ENCODE assay signal across 23 cellular contexts in the genomic region with DNA sequence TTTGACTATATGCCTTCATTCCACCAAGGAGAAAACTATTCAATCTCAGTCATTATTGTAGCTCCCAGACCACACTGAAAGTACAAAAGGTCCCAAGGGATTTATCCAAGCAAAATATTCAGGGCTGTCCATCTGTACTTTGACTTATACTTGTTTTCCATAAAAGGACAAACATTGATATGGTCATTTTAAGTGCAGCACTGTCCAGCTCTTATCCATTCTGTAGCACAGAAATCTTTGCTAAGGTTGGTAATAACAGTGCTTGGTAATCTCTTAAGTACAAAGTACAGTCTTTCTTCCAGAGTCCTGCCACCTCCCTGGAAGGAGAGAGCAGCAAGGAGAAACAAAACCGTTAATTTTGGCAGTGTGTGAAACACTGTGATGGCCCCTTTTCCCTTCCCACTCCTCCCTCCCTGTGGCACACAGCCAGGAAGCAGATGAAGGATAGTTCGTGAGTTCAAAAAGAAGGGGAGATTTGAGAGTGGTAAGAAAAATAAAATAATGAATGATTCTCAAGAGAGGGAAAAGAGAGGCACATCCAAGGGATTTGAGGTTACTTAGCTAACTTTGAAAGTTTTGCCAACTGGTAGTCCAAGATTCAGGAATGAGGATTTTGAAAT. TPM values are rescaled to one million over a fixed set of nuclear protein-coding genes. Genes with fewer than 3 reads are reported as not detected.
DNase-seq lines count a peak whose midpoint lies in the region; ATAC-seq, FAIRE-seq and TF ChIP-seq lines count a peak whose summit lies in the region.
"Had no signal": no experiment of that assay in that cellular context is flagged by ENCODE, and none has a peak within 500 bp of the region (broad histone marks: within the 10 kb centered on the region; RNA-seq: fewer than 3 reads in every experiment).

No MANE protein-coding gene starts in this region.

- H2BK20ac ChIP-seq in H9 (ENCODE audit: low read depth, low read length, poor library complexity, severe bottlenecking), result no peak overlapping the region

- no peak overlapping the region for H4K5ac ChIP-seq in H9 (ENCODE audit: insufficient read length, low read depth, low read length)

- H3K56ac ChIP-seq in H9 (ENCODE audit: insufficient read length, low read depth, low read length), result no peak overlapping the region

- no peak overlapping the region for H2AK5ac ChIP-seq in H9 (ENCODE audit: insufficient read length, low read length)

- H3K4me1 ChIP-seq in HEK293 (ENCODE audit: control insufficient read depth, insufficient read depth, low read length) (no peaks in the 10 kb centered on the region), gastrocnemius medialis (peaks cover 9 to 20% of the 10 kb centered on the region in 2 donors), A673 (ENCODE audit: insufficient read depth, low read length, poor library complexity, severe bottlenecking) (peaks cover 15% of the 10 kb centered on the region), H9 (ENCODE audit: insufficient read depth, low read length) (no peaks in the 10 kb centered on the region)

- intact Hi-C loops in gastrocnemius medialis (cut with DNase I; ENCODE audit: low total_unique reads), result no loop called here
- intact Hi-C loops in A673 (cut with micrococcal nuclease; ENCODE audit: unreplicated experiment), result no loop called here

- H3K4me2 ChIP-seq in H9 (ENCODE audit: insufficient read depth, insufficient read length, low read length), result no peak overlapping the region

- no peak overlapping the region for H2BK15ac ChIP-seq in H9 (ENCODE audit: low read depth, low read length)

- no peaks in the 10 kb centered on the region for H3K9me3 Mint-ChIP-seq in H9

- H3K23me2 ChIP-seq in H9 (ENCODE audit: insufficient read length, low read depth, low read length, poor library complexity, severe bottlenecking), result no peaks in the 10 kb centered on the region

- no peak overlapping the region for H3K9ac ChIP-seq in H9 (ENCODE audit: extremely low read depth, insufficient read length, low read length)

- H3K27ac ChIP-seq in HEK293 (ENCODE audit: extremely low read depth, low read depth, low read length), result no peak overlapping the region
- H3K27ac ChIP-seq in gastrocnemius medialis, result peak overlapping the region; percentile 43 to 72 (median 59)
- H3K27ac ChIP-seq in A673 (ENCODE audit: low read depth, low read length, poor library complexity, severe bottlenecking), result no peak overlapping the region
- no peak overlapping the region for H3K27ac ChIP-seq in H9 (ENCODE audit: insufficient read length, low read depth, low read length)

- no peak overlapping the region for H3T11ph ChIP-seq in H9 (ENCODE audit: low read length)

- peaks cover 0 to 3% (median 0%) of the 10 kb centered on the region in 3 donors for H3K27me3 ChIP-seq in gastrocnemius medialis
- H3K27me3 ChIP-seq in A673 (replicated peaks; ENCODE audit: insufficient read depth, low read depth, low read length, poor library complexity), result no peaks in the 10 kb centered on the region
- no peaks in the 10 kb centered on the region for H3K27me3 ChIP-seq in H9 (ENCODE audit: insufficient read depth, low read length)

- CTCF ChIA-PET in HEK293 (lab: Yijun Ruan, JAX) (interaction anchor here (0.6 to 0.8 kb wide), 2 partner anchors 59 to 140 kb away, joined by 3 to 4 read pairs; no protein-coding TSS in a partner anchor), A673 (lab: Charles Lee) (no interaction called here)

- no peak overlapping the region for H2BK120ac ChIP-seq in H9 (ENCODE audit: low read depth, low read length, poor library complexity, severe bottlenecking)

- H2BK5ac ChIP-seq in H9 (ENCODE audit: insufficient read length, low read length), result no peak overlapping the region

- no peak overlapping the region for H3K14ac ChIP-seq in H9 (ENCODE audit: insufficient read depth, low read length)

- no peak overlapping the region for H3K23ac ChIP-seq in H9 (ENCODE audit: insufficient read length, low read depth, low read length)

- no CpG with 5 or more reads among the region's 2 CpGs for WGBS in H9 (ENCODE audit: extremely low coverage, insufficient read length, low lambda C conversion rate)

- no peak overlapping the region for H2BK12ac ChIP-seq in H9 (ENCODE audit: insufficient read length, low read depth, low read length)

- DNase-seq in choroid plexus epithelial cell (ENCODE audit: low read depth) (peak; percentile 34), left kidney (ENCODE audit: low read depth, low spot score) (peak; percentile 7), gastrocnemius medialis (no peak), NCI-H2196 treated with DMSO at 0.1 percent for 48 hours (lab: John Stamatoyannopoulos, UW; ENCODE audit: unreplicated experiment) (no peak), A673 (ENCODE audit: low spot score) (no peak), H9 (no peak), urothelium cell line (ENCODE audit: low spot score) (no peak)
- DNase-seq: activated CD4-positive, CD25-positive, alpha-beta regulatory T cell; activated effector memory CD4-positive, alpha-beta T cell treated with Interleukin-2 at 50 U/mL for 16 hours; AML-193; amniotic stem cell; COR-L47; dermis blood vessel endothelial cell; GDM1; head of caudate nucleus; islet precursor cell; Karpas-422; NCI-H1417 treated with DMSO at 0.1 percent for 48 hours; NCI-H2227 treated with DMSO at 0.1 percent for 48 hours; SHP77 treated with DMSO at 0.1 percent for 48 hours; T-helper 17 cell had no signal

- no TSS peak for BruUV-seq in A673 (replicated peaks; lab: Mats Ljungman, UMichigan)

- H3K18ac ChIP-seq in H9 (ENCODE audit: insufficient read length, low read depth, low read length), result no peak overlapping the region

- H4K91ac ChIP-seq in H9 (ENCODE audit: insufficient read length, low read depth, low read length), result no peak overlapping the region

- H3K9me3 ChIP-seq in HEK293 (ENCODE audit: control insufficient read depth, insufficient read depth, low read depth, low read length) (no peaks in the 10 kb centered on the region), gastrocnemius medialis (no peaks in the 10 kb centered on the region), A673 (ENCODE audit: low read depth, low read length, poor library complexity, severe bottlenecking) (no peaks in the 10 kb centered on the region), H9 (ENCODE audit: control insufficient read depth, low read depth, low read length) (no peaks in the 10 kb centered on the region)

- H2AFZ ChIP-seq in H9 (ENCODE audit: low read length), result no peak overlapping the region

- in situ Hi-C loops in gastrocnemius medialis (cut with MboI; ENCODE audit: low sequenced_read_pairs in 4 of 4), result no loop called here

- no peak overlapping the region for H3K4me3 Mint-ChIP-seq in H9
- H3K4me3 Mint-ChIP-seq: T-helper 17 cell had no signal

- no peaks in the 10 kb centered on the region for H4K20me1 ChIP-seq in H9 (ENCODE audit: control insufficient read depth, insufficient read depth, insufficient read length)

- POLR2A ChIA-PET in HEK293 (lab: Yijun Ruan, JAX), result no interaction called here
- POLR2A ChIA-PET in A673 (lab: Charles Lee; ENCODE audit: low non-redundant PET), result no interaction called here

- H3K4me1 Mint-ChIP-seq in H9, result peaks cover 10 to 20% of the 10 kb centered on the region in 2 experiments
- H3K4me1 Mint-ChIP-seq: T-helper 17 cell had no signal

- TF ChIP-seq CTCF in HEK293 (tag by site-specific recombination; IDR thresholded peaks at IDR 0.05) (no peak), choroid plexus epithelial cell (conservative IDR thresholded peaks at IDR 0.05; ENCODE audit: low read depth, low read length) (no peak), gastrocnemius medialis (IDR thresholded peaks at IDR 0.05 in 4 of 5, conservative IDR thresholded peaks at IDR 0.05 in 1 of 5) (no peak), A673 (conservative IDR thresholded peaks at IDR 0.05; ENCODE audit: low read depth, low read length) (no peak), H9 (conservative IDR thresholded peaks at IDR 0.05) (no peak)

- no peaks in the 10 kb centered on the region for H3K36me3 Mint-ChIP-seq in H9 (ENCODE audit: insufficient read depth in 1 of 3, low read depth in 3 of 3)

- no peak overlapping the region for H4K8ac ChIP-seq in H9 (replicated peaks; ENCODE audit: insufficient read length, low read depth, low read length)

- no peaks in the 10 kb centered on the region for H3K79me2 ChIP-seq in H9 (ENCODE audit: insufficient read depth, low read length)

- peak overlapping the region in 1 of 3 experiments; percentile 40; a peak in 1 of 7 replicates for H3K27ac Mint-ChIP-seq in H9
- H3K27ac Mint-ChIP-seq: T-helper 17 cell had no signal

- H3K36me3 ChIP-seq in HEK293 (ENCODE audit: control insufficient read depth in 2 of 2, insufficient read depth in 1 of 2, low read length in 2 of 2) (no peaks in the 10 kb centered on the region), gastrocnemius medialis (no peaks in the 10 kb centered on the region), A673 (ENCODE audit: insufficient read depth, low read length, poor library complexity, severe bottlenecking) (no peaks in the 10 kb centered on the region)

- no peak overlapping the region for H3K4ac ChIP-seq in H9 (ENCODE audit: low read depth, low read length)

- ATAC-seq in gastrocnemius medialis, result peak; percentile 44 to 45
- ATAC-seq: T-helper 17 cell had no signal

- no peak for TF ChIP-seq POLR2A in gastrocnemius medialis (IDR thresholded peaks at IDR 0.05)

- no peaks in the 10 kb centered on the region for H3K79me1 ChIP-seq in H9 (ENCODE audit: insufficient read depth, low read depth, low read length, poor library complexity, severe bottlenecking)

- FAIRE-seq in urothelium cell line (lab: Jason Lieb, UNC), result no peak
- FAIRE-seq: GM12891 had no signal

- H3K27me3 Mint-ChIP-seq in H9 (ENCODE audit: low read depth), result peaks cover 5% of the 10 kb centered on the region

- H3K4me3 ChIP-seq in HEK293 (ENCODE audit: low read depth, low read length) (no peak overlapping the region), choroid plexus epithelial cell (ENCODE audit: low read depth, low read length) (no peak overlapping the region), gastrocnemius medialis (no peak overlapping the region), A673 (ENCODE audit: low read depth, low read length, poor library complexity, severe bottlenecking) (no peak overlapping the region)

TF ChIP-seq in HEK293, 187 proteins besides CTCF, POLR2A, EP300 and RAD21:
- TF ChIP-seq ZNF404 (tag by site-specific recombination; IDR thresholded peaks at IDR 0.05) (no peak), FEZF1 (tag by site-specific recombination; IDR thresholded peaks at IDR 0.05) (0 out of 2 replicates have a peak, but pooled peaks have one; percentile 19)
TF ChIP-seq in HEK293: peak in this region for 1.

RNA-seq across cellular contexts. Expression of a gene that starts 6.8 kb away (rescaled TPM):
- total RNA-seq in gastrocnemius medialis (10 to 100 TPM; 22.2 to 46.8 (median 30.5) TPM), A673 (2021) (0.90 TPM in 1 of 2 replicates, not detected in the other), H9 (2021) (0.66 and 0.85 TPM in 2 replicates)

RNA-seq across cellular contexts. Expression of a gene that starts 52.2 kb away (rescaled TPM):
- total RNA-seq in gastrocnemius medialis (10 to 100 TPM in 1 of 4 donors, 1 to 10 TPM in 3; 7.0 to 11.0 (median 7.8) TPM), A673 (2021) (11.3 and 11.4 TPM in 2 replicates), H9 (2021) (10.0 and 11.6 TPM in 2 replicates)

Comparison
In these comparisons a context has a peak if more than half of its experiments do, and no peak if none do; other contexts are left out.
1. H3K27ac ChIP-seq: peak in gastrocnemius medialis (4 of 4); none in HEK293 (single experiment), A673 (single experiment) and H9 (single experiment).
2. DNase-seq: peak in choroid plexus epithelial cell (single experiment) and left kidney (single experiment); none in gastrocnemius medialis (0 of 2), NCI-H2196 treated with DMSO at 0.1 percent for 48 hours (single experiment), A673 (single experiment), H9 (single experiment) and urothelium cell line (single experiment).
3. RNA of a gene that starts 6.8 kb away (total RNA-seq): 22.2 to 46.8 TPM in gastrocnemius medialis; 0.66 to 0.85 TPM in H9 and 0.90 TPM in A673; every median in the first group is over 10 times any median in the second.